ENCODE assay signal across 15 cellular contexts in the genomic region with DNA sequence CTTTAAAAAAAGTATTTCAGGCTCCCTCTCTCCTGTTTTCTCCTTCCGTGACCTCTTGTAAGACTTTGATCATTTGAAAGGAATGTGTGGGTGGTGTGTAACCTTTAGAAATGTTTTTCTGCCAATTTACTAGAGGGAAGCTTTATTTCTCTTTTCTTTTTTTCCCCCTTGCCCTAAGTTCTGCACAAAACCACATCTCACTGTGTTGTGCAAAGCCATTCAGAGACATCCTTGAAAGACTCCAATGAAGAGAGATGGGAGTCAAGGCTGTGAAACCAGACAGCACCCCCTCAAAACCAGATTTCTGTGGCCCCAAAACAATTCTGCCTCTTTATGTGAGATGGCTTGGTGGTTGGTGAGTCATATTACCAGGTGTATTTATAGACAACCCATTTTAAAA.
DNase-seq lines count a peak whose midpoint lies in the region; ATAC-seq and TF ChIP-seq lines count a peak whose summit lies in the region.
"Had no signal": no experiment of that assay in that cellular context is flagged by ENCODE, and none has a peak within 500 bp of the region (broad histone marks: within the 10 kb centered on the region; RNA-seq: fewer than 3 reads in every experiment).

No MANE protein-coding gene starts in this region.

- no peaks in the 10 kb centered on the region for H3K79me2 ChIP-seq in osteoblast (ENCODE audit: insufficient read depth, low read length)

- DNase-seq in GM13976 (ENCODE audit: low spot score) (peak; percentile 36), HT-29 (ENCODE audit: low spot score) (peak; percentile 20), cardiac fibroblast (ENCODE audit: low read depth in 2 of 2) (peak; percentile 1 to 62), osteoblast (ENCODE audit: insufficient read length, low spot score, missing footprints) (peak; percentile 6), HPDE6-E6E7 (ENCODE audit: extremely low spot score) (no peak), NCI-H2196 (lab: John Stamatoyannopoulos, UW; ENCODE audit: unreplicated experiment) (no peak)
- DNase-seq: activated CD4-positive, alpha-beta T cell treated with anti-CD3 and anti-CD28 coated beads, Interleukin-2, amount 10 ng/mL, durations not matched to agents 7 days and 5 days; CD4-positive, alpha-beta T cell; esophagus squamous epithelium; right cardiac atrium; substantia nigra; T-helper 17 cell had no signal

- no peaks in the 10 kb centered on the region for H3K9me3 ChIP-seq in osteoblast (ENCODE audit: low read depth, low read length)

- H3K27ac ChIP-seq in osteoblast (ENCODE audit: low read depth, low read length), result no peak overlapping the region
- H3K27ac ChIP-seq: esophagus squamous epithelium had no signal

- no peak overlapping the region for H3K4me3 ChIP-seq in cardiac fibroblast (replicated peaks in 1 of 2; ENCODE audit: low read depth in 2 of 2, low read length in 2 of 2)
- no peak overlapping the region for H3K4me3 ChIP-seq in osteoblast (ENCODE audit: insufficient read depth, low read length)
- H3K4me3 ChIP-seq: esophagus squamous epithelium had no signal

- no peaks in the 10 kb centered on the region for H3K4me1 ChIP-seq in osteoblast (ENCODE audit: insufficient read depth, low read length)

- H4K20me1 ChIP-seq in osteoblast (ENCODE audit: insufficient read depth, low read length), result no peaks in the 10 kb centered on the region

- in situ Hi-C loops in GM13976 (cut with MboI; ENCODE audit: low sequenced_read_pairs, unreplicated experiment), result no loop called here

- no peaks in the 10 kb centered on the region for H3K27me3 ChIP-seq in osteoblast (ENCODE audit: insufficient read depth, low read length)
- H3K27me3 ChIP-seq: esophagus squamous epithelium had no signal

- no peak overlapping the region for H3K4me2 ChIP-seq in osteoblast (ENCODE audit: insufficient read depth, low read length)

- H2AFZ ChIP-seq in osteoblast (ENCODE audit: low read length), result no peak overlapping the region

- no peaks in the 10 kb centered on the region for H3K36me3 ChIP-seq in osteoblast (ENCODE audit: insufficient read depth, low read length)
- H3K36me3 ChIP-seq: esophagus squamous epithelium had no signal

- no peak for ATAC-seq in HG03139 (IDR thresholded peaks at IDR 0.05; ENCODE audit: unreplicated experiment)
- ATAC-seq in GM19452 (IDR thresholded peaks at IDR 0.05; ENCODE audit: unreplicated experiment), result no peak
- ATAC-seq: Panc1, right cardiac atrium, T-helper 17 cell had no signal

- TF ChIP-seq CTCF in GM13976 (IDR thresholded peaks at IDR 0.05; ENCODE audit: borderline replicate concordance, control extremely low read depth, extremely low read depth, insufficient read depth, missing control alignments) (no peak), cardiac fibroblast (IDR thresholded peaks at IDR 0.05; ENCODE audit: low read depth, low read length) (no peak), osteoblast (IDR thresholded peaks at IDR 0.05; ENCODE audit: extremely low read depth, low read depth, low read length) (no peak)

Comparison
In these comparisons a context has a peak if more than half of its experiments do, and no peak if none do; other contexts are left out.
1. DNase-seq: peak in GM13976 (single experiment), HT-29 (single experiment), cardiac fibroblast (2 of 2) and osteoblast (single experiment); none in HPDE6-E6E7 (single experiment) and NCI-H2196 (single experiment).